Comparison of ENCODE assay signal across 8 cellular contexts in genomic region chr11:60915250-60915914, GRCh38. TPM values are rescaled to one million over a fixed set of nuclear protein-coding genes. Genes with fewer than 3 reads are reported as not detected.
DNase-seq lines count a peak whose midpoint lies in the region; ATAC-seq and TF ChIP-seq lines count a peak whose summit lies in the region.

No MANE protein-coding gene starts in this region.

- ATAC-seq in HG03565 (IDR thresholded peaks at IDR 0.05; ENCODE audit: unreplicated experiment) = peak; percentile 30

- no peak for TF ChIP-seq POLR2A in spleen (IDR thresholded peaks at IDR 0.05)

- H3K9me3 ChIP-seq in iPS-18a (ENCODE audit: control insufficient read depth, low read depth, low read length) (no peaks in the 10 kb centered on the region), spleen (no peaks in the 10 kb centered on the region)

- WGBS in spleen, 5 donors = 2 to 3% (median 3%) methylated on average over 16 to 17 of the region's 17 CpGs

- H3K4me3 ChIP-seq in iPS-18a (ENCODE audit: low read length) (peak overlapping the region; percentile 81), spleen (peak overlapping the region; percentile 75 to 98 (median 87))

- H3K27me3 ChIP-seq in iPS-18a (ENCODE audit: control insufficient read depth, insufficient read depth, low read length) (peaks cover 10% of the 10 kb centered on the region), spleen (replicated peaks in 1 of 7) (no peaks in the 10 kb centered on the region)

- DNase-seq in GM19240 (ENCODE audit: insufficient read length, low spot score) (peak; percentile 87), T-helper 22 cell (ENCODE audit: low read depth) (peak; percentile 57), astrocyte of the hippocampus (ENCODE audit: low read depth, low spot score) (peak; percentile 84), spleen (peak; percentile 93), NCI-H2081 treated with DMSO at 0.1 percent for 48 hours (lab: John Stamatoyannopoulos, UW) (no peak)

- intact Hi-C loops in spleen (cut with DNase I; ENCODE audit: low total_unique reads) = no loop called here

- peak overlapping the region; percentile 76 for H3K9ac ChIP-seq in iPS-18a (ENCODE audit: low read length)

- H3K36me3 ChIP-seq in iPS-18a (ENCODE audit: control insufficient read depth, low read depth, low read length) (peaks cover 7% of the 10 kb centered on the region), spleen (peaks cover under 1 to 10% (median 8%) of the 10 kb centered on the region in 6 donors)

- H3K27ac ChIP-seq in C4-2B (peak overlapping the region; percentile 90), iPS-18a (ENCODE audit: low read length) (no peak overlapping the region), spleen (peak overlapping the region; percentile 91 to 97 (median 96))

- peaks cover 25% of the 10 kb centered on the region for H3K4me1 ChIP-seq in iPS-18a (ENCODE audit: control insufficient read depth, low read depth, low read length)
- peaks cover 50 to 97% (median 83%) of the 10 kb centered on the region in 6 donors for H3K4me1 ChIP-seq in spleen

- peak; percentile 56 for TF ChIP-seq CTCF in C4-2B (conservative IDR thresholded peaks at IDR 0.05)
- peak in 8 of 11 experiments; percentile 25 to 60 (median 45) for TF ChIP-seq CTCF in spleen (IDR thresholded peaks at IDR 0.05 in 8 of 11, conservative IDR thresholded peaks at IDR 0.05 in 3 of 11)

RNA-seq across cellular contexts. Expression of gene TMEM109, which starts 1.4 kb away (rescaled TPM):
- 100 to 1,000 TPM in 6 of 7 donors, 10 to 100 TPM in 1; 82.1 to 125 (median 109) TPM for total RNA-seq in spleen
- 10 to 100 TPM; 53.6 to 84.7 (median 84.5) TPM for polyA plus RNA-seq in spleen

RNA-seq across cellular contexts. Expression of gene TMEM132A, which starts 8.9 kb away (rescaled TPM):
- 10 to 100 TPM in 4 of 7 donors, 1 to 10 TPM in 3; 5.6 to 15.6 (median 13.0) TPM for total RNA-seq in spleen
- 10 to 100 TPM in 1 of 3 donors, 1 to 10 TPM in 2; 5.7 to 11.4 (median 7.1) TPM for polyA plus RNA-seq in spleen

RNA-seq across cellular contexts. Expression of gene PRPF19, which starts 9.0 kb away (rescaled TPM):
- total RNA-seq in spleen = 10 to 100 TPM; 58.7 to 81.1 (median 73.4) TPM
- 10 to 100 TPM; 65.2 to 76.7 (median 66.4) TPM for polyA plus RNA-seq in spleen

RNA-seq across cellular contexts. Expression of gene SLC15A3, which starts 36.6 kb away (rescaled TPM):
- total RNA-seq in spleen = 100 to 1,000 TPM in 4 of 7 donors, 10 to 100 TPM in 3; 62.9 to 133 (median 114) TPM
- 100 to 1,000 TPM in 2 of 3 donors, 10 to 100 TPM in 1; 83.8 to 139 (median 115) TPM for polyA plus RNA-seq in spleen

RNA-seq across cellular contexts. Expression of gene ZP1, which starts 48.0 kb away (rescaled TPM):
- total RNA-seq in spleen = not detected
- under 1 TPM in 2 of 3 donors, not detected in 1; 0.05 to 0.07 TPM for polyA plus RNA-seq in spleen
